14 cellular contexts compared by ENCODE assay signal in genomic region chr15:50563756-50564155, GRCh38. TPM values are rescaled to one million over a fixed set of nuclear protein-coding genes. Genes with fewer than 3 reads are reported as not detected.
"Had no signal": no experiment of that assay in that cellular context is flagged by ENCODE, and none has a peak within 500 bp of the region (broad histone marks: within the 10 kb centered on the region; RNA-seq: fewer than 3 reads in every experiment).

No MANE protein-coding gene starts in this region.

- H3K27ac Mint-ChIP-seq: dendritic cell treated with granulocyte-macrophage colony-stimulating factor and Interleukin-4, amounts not matched to agents 40 ng/mL and 50 ng/mL, for 4 days; type B pancreatic cell had no signal

- DNase-seq: activated CD4-positive, alpha-beta T cell treated with anti-CD3 and anti-CD28 coated beads, Interleukin-2, amount 50 U/mL, for 48 hours; activated effector memory CD4-positive, alpha-beta T cell treated with anti-CD3 and anti-CD28 coated beads, Interleukin-2, amount 50 U/mL, for 16 hours; effector memory CD4-positive, alpha-beta T cell; foreskin fibroblast; immature natural killer cell; naive thymus-derived CD8-positive, alpha-beta T cell; Right ventricle myocardium superior; SK-N-SH; stimulated activated CD4-positive, alpha-beta T cell treated with anti-CD3 and anti-CD28 coated beads, Interleukin-2, amount 100 ng/mL, for 48 hours; stimulated activated naive CD4-positive, alpha-beta T cell treated with Interleukin-2 at 50 U/mL for 16 hours had no signal

- H3K27me3 Mint-ChIP-seq: dendritic cell treated with granulocyte-macrophage colony-stimulating factor and Interleukin-4, amounts not matched to agents 40 ng/mL and 50 ng/mL, for 4 days; naive thymus-derived CD8-positive, alpha-beta T cell; type B pancreatic cell had no signal

- ATAC-seq: naive thymus-derived CD8-positive, alpha-beta T cell had no signal

- H3K4me3 ChIP-seq: ascending aorta, breast epithelium had no signal

- H3K27ac ChIP-seq: ascending aorta, breast epithelium had no signal

- H3K9me3 Mint-ChIP-seq: dendritic cell treated with granulocyte-macrophage colony-stimulating factor and Interleukin-4, amounts not matched to agents 40 ng/mL and 50 ng/mL, for 4 days; immature natural killer cell; naive thymus-derived CD8-positive, alpha-beta T cell; type B pancreatic cell had no signal

- H3K36me3 ChIP-seq: breast epithelium had no signal

- H3K27me3 ChIP-seq: ascending aorta, breast epithelium had no signal

- H3K4me3 Mint-ChIP-seq: dendritic cell treated with granulocyte-macrophage colony-stimulating factor and Interleukin-4, amounts not matched to agents 40 ng/mL and 50 ng/mL, for 4 days; immature natural killer cell; naive thymus-derived CD8-positive, alpha-beta T cell; type B pancreatic cell had no signal

- H3K9me3 ChIP-seq: ascending aorta, breast epithelium, SK-N-SH had no signal

- H3K4me1 ChIP-seq: ascending aorta, breast epithelium had no signal

RNA-seq across cellular contexts. Expression of gene USP50, which starts 17.3 kb away (rescaled TPM):
- total RNA-seq: ascending aorta; naive thymus-derived CD8-positive, alpha-beta T cell had no signal
- polyA plus RNA-seq: immature natural killer cell, SK-N-SH had no signal
